24 cellular contexts compared by ENCODE assay signal in genomic region chrX:24988314-24988713, GRCh38. TPM values are rescaled to one million over a fixed set of nuclear protein-coding genes. Genes with fewer than 3 reads are reported as not detected.
"Had no signal": no experiment of that assay in that cellular context is flagged by ENCODE, and none has a peak within 500 bp of the region (broad histone marks: within the 10 kb centered on the region; RNA-seq: fewer than 3 reads in every experiment).

No MANE protein-coding gene starts in this region.

- H3K4me3 ChIP-seq: ascending aorta, breast epithelium, prostate gland, smooth muscle cell, tibial nerve had no signal

- DNase-seq: activated CD4-positive, CD25-positive, alpha-beta regulatory T cell treated with anti-CD3 and anti-CD28 coated beads, Interleukin-2, amount 50 U/mL, for 72 hours; activated naive CD4-positive, alpha-beta T cell; activated naive CD8-positive, alpha-beta T cell treated with anti-CD3 and anti-CD28 coated beads, Interleukin-2, amount 10 ng/mL, durations not matched to agents 7 days and 5 days; activated T-cell treated with anti-CD3 and anti-CD28 coated beads for 4 hours; effector memory CD8-positive, alpha-beta T cell; head of caudate nucleus; immature natural killer cell; nephron progenitor cell; right cardiac atrium; stimulated activated CD4-positive, alpha-beta T cell treated with anti-CD3 and anti-CD28 coated beads, Interleukin-4, amount 100 ng/mL, for 4 hours; stimulated activated CD8-positive, alpha-beta memory T cell treated with anti-CD3 and anti-CD28 coated beads, Interleukin-4, amount 100 ng/mL, for 48 hours; stimulated activated naive CD4-positive, alpha-beta T cell treated with Interleukin-2 at 50 U/mL for 16 hours; substantia nigra; T-helper 9 cell had no signal

- H3K4me1 ChIP-seq: ascending aorta, breast epithelium, prostate gland, tibial nerve had no signal

- H3K9me3 Mint-ChIP-seq: activated naive CD8-positive, alpha-beta T cell treated with anti-CD3 and anti-CD28 coated beads, Interleukin-2, amount 10 ng/mL, durations not matched to agents 7 days and 5 days; dendritic cell treated with granulocyte-macrophage colony-stimulating factor and Interleukin-4, amounts not matched to agents 40 ng/mL and 50 ng/mL, for 4 days; effector memory CD8-positive, alpha-beta T cell; immature natural killer cell; nephron progenitor cell had no signal

- H3K27me3 Mint-ChIP-seq: activated naive CD8-positive, alpha-beta T cell treated with anti-CD3 and anti-CD28 coated beads, Interleukin-2, amount 10 ng/mL, durations not matched to agents 7 days and 5 days; dendritic cell treated with granulocyte-macrophage colony-stimulating factor and Interleukin-4, amounts not matched to agents 40 ng/mL and 50 ng/mL, for 4 days; effector memory CD8-positive, alpha-beta T cell had no signal

- H3K27ac Mint-ChIP-seq: activated naive CD8-positive, alpha-beta T cell treated with anti-CD3 and anti-CD28 coated beads, Interleukin-2, amount 10 ng/mL, durations not matched to agents 7 days and 5 days; dendritic cell treated with granulocyte-macrophage colony-stimulating factor and Interleukin-4, amounts not matched to agents 40 ng/mL and 50 ng/mL, for 4 days; effector memory CD8-positive, alpha-beta T cell; nephron progenitor cell had no signal

- H3K9me3 ChIP-seq: ascending aorta, breast epithelium, prostate gland, tibial nerve had no signal

- H3K27me3 ChIP-seq: ascending aorta, tibial nerve had no signal

- H3K27ac ChIP-seq: ascending aorta, breast epithelium, prostate gland, tibial nerve had no signal

- H3K36me3 Mint-ChIP-seq: activated naive CD8-positive, alpha-beta T cell treated with anti-CD3 and anti-CD28 coated beads, Interleukin-2, amount 10 ng/mL, durations not matched to agents 7 days and 5 days; immature natural killer cell had no signal

- H3K4me3 Mint-ChIP-seq: activated naive CD8-positive, alpha-beta T cell treated with anti-CD3 and anti-CD28 coated beads, Interleukin-2, amount 10 ng/mL, durations not matched to agents 7 days and 5 days; dendritic cell treated with granulocyte-macrophage colony-stimulating factor and Interleukin-4, amounts not matched to agents 40 ng/mL and 50 ng/mL, for 4 days; effector memory CD8-positive, alpha-beta T cell; immature natural killer cell; nephron progenitor cell had no signal

- H3K36me3 ChIP-seq: ascending aorta, breast epithelium, prostate gland, tibial nerve had no signal

- H3K4me1 Mint-ChIP-seq: activated naive CD8-positive, alpha-beta T cell treated with anti-CD3 and anti-CD28 coated beads, Interleukin-2, amount 10 ng/mL, durations not matched to agents 7 days and 5 days; immature natural killer cell had no signal

RNA-seq across cellular contexts. Expression of gene ARX, which starts 27.5 kb away (rescaled TPM):
- total RNA-seq: activated naive CD8-positive, alpha-beta T cell treated with anti-CD3 and anti-CD28 coated beads, Interleukin-2, amount 10 ng/mL, durations not matched to agents 7 days and 5 days; ascending aorta; cerebellum; fibroblast of lung; lower leg skin; omental fat pad; right cardiac atrium; smooth muscle cell; tibial nerve had no signal
